Comparison of ENCODE assay signal across 4 cellular contexts in genomic region chr7:6799887-6800286, GRCh38. TPM values are rescaled to one million over a fixed set of nuclear protein-coding genes. Genes with fewer than 3 reads are reported as not detected.
"Had no signal": no experiment of that assay in that cellular context is flagged by ENCODE, and none has a peak within 500 bp of the region (broad histone marks: within the 10 kb centered on the region; RNA-seq: fewer than 3 reads in every experiment).

No MANE protein-coding gene starts in this region.

RNA-seq across cellular contexts. Expression of gene RSPH10B2, which starts 46.0 kb away (rescaled TPM):
- total RNA-seq: GM23248, HFFc6, HT1080, IMR-90 had no signal
- polyA plus RNA-seq: GM23248, IMR-90 had no signal
